10 cellular contexts compared by ENCODE assay signal in genomic region chr10:69383485-69384089, GRCh38. TPM values are rescaled to one million over a fixed set of nuclear protein-coding genes. Genes with fewer than 3 reads are reported as not detected.
DNase-seq lines count a peak whose midpoint lies in the region; ATAC-seq, FAIRE-seq and TF ChIP-seq lines count a peak whose summit lies in the region.
"Had no signal": no experiment of that assay in that cellular context is flagged by ENCODE, and none has a peak within 500 bp of the region (broad histone marks: within the 10 kb centered on the region; RNA-seq: fewer than 3 reads in every experiment).

No MANE protein-coding gene starts in this region.

- no peak overlapping the region for H3K9ac ChIP-seq in fibroblast of lung (ENCODE audit: insufficient read depth, low read length)

- TF ChIP-seq CTCF in AG10803 (conservative IDR thresholded peaks at IDR 0.05; ENCODE audit: low read length) = peak; percentile 44
- TF ChIP-seq CTCF in fibroblast of lung (conservative IDR thresholded peaks at IDR 0.05 in 1 of 2, IDR thresholded peaks at IDR 0.05 in 1 of 2; ENCODE audit: low read depth in 1 of 2, low read length in 2 of 2) = peak; percentile 2 to 33
- TF ChIP-seq CTCF in osteocyte (IDR thresholded peaks at IDR 0.05) = peak; percentile 6

- H3K9me3 ChIP-seq in fibroblast of lung (ENCODE audit: control insufficient read depth, insufficient read depth, low read depth, low read length) = no peaks in the 10 kb centered on the region

- no peak for ATAC-seq in GM18519 (IDR thresholded peaks at IDR 0.05; ENCODE audit: low FRiP score, unreplicated experiment)
- no peak for ATAC-seq in GM18505 (IDR thresholded peaks at IDR 0.05; ENCODE audit: unreplicated experiment)
- ATAC-seq: activated CD8-positive, alpha-beta T cell treated with anti-CD3 and anti-CD28 coated beads for 36 hours had no signal

- no peak for TF ChIP-seq POLR2A in GM18505 (IDR thresholded peaks at IDR 0.05; ENCODE audit: borderline replicate concordance, extremely low read depth, insufficient read depth, insufficient read length)

- DNase-seq in AG10803 (ENCODE audit: low read depth) (peak; percentile 74), RCC 7860 (ENCODE audit: low spot score) (peak; percentile 45), fibroblast of lung (ENCODE audit: low read depth in 2 of 2) (peak; percentile 52 to 73), osteocyte (ENCODE audit: extremely low spot score, unreplicated experiment) (no peak), T-helper 9 cell (no peak)
- DNase-seq in stimulated activated naive CD4-positive, alpha-beta T cell treated with Interleukin-2 at 50 U/mL for 16 hours (lab: John Stamatoyannopoulos, UW) = no peak
- DNase-seq: activated CD8-positive, alpha-beta T cell treated with anti-CD3 and anti-CD28 coated beads for 36 hours had no signal

- H3K4me1 Mint-ChIP-seq in osteocyte (ENCODE audit: unreplicated experiment) = peaks cover 8% of the 10 kb centered on the region
- H3K4me1 Mint-ChIP-seq: central memory CD8-positive, alpha-beta T cell had no signal

- H3K79me2 ChIP-seq in fibroblast of lung (ENCODE audit: control insufficient read depth, insufficient read depth, low read length) = no peaks in the 10 kb centered on the region

- no peaks in the 10 kb centered on the region for H3K27me3 ChIP-seq in fibroblast of lung (ENCODE audit: control insufficient read depth, insufficient read depth, low read length)

- peaks cover 20% of the 10 kb centered on the region for H3K36me3 ChIP-seq in fibroblast of lung (ENCODE audit: control insufficient read depth, insufficient read depth, low read length)

- peaks cover 20% of the 10 kb centered on the region for H3K4me1 ChIP-seq in fibroblast of lung (ENCODE audit: control insufficient read depth, extremely low read depth, insufficient read depth, low read length)

- no peak overlapping the region for H3K27ac Mint-ChIP-seq in osteocyte (ENCODE audit: unreplicated experiment)
- H3K27ac Mint-ChIP-seq: activated CD8-positive, alpha-beta T cell treated with anti-CD3 and anti-CD28 coated beads for 36 hours had no signal

- no peaks in the 10 kb centered on the region for H3K27me3 Mint-ChIP-seq in osteocyte (ENCODE audit: unreplicated experiment)
- H3K27me3 Mint-ChIP-seq: activated CD8-positive, alpha-beta T cell treated with anti-CD3 and anti-CD28 coated beads for 36 hours; central memory CD8-positive, alpha-beta T cell had no signal

- H4K20me1 ChIP-seq in fibroblast of lung (ENCODE audit: control insufficient read depth, extremely low read depth, insufficient read depth, low read length) = no peaks in the 10 kb centered on the region

- H3K4me2 ChIP-seq in fibroblast of lung (ENCODE audit: extremely low read depth, insufficient read depth, low read length) = peak overlapping the region; percentile 56

- no peak overlapping the region for H3K4me3 Mint-ChIP-seq in osteocyte (ENCODE audit: unreplicated experiment)
- H3K4me3 Mint-ChIP-seq: activated CD8-positive, alpha-beta T cell treated with anti-CD3 and anti-CD28 coated beads for 36 hours; central memory CD8-positive, alpha-beta T cell had no signal

- H3K27ac ChIP-seq in fibroblast of lung (ENCODE audit: insufficient read depth, low read length) = peak overlapping the region; percentile 63

- FAIRE-seq in RCC 7860 (lab: Jason Lieb, UNC) = no peak

- H3K9me3 Mint-ChIP-seq in osteocyte (ENCODE audit: unreplicated experiment) = no peaks in the 10 kb centered on the region
- H3K9me3 Mint-ChIP-seq: activated CD8-positive, alpha-beta T cell treated with anti-CD3 and anti-CD28 coated beads for 36 hours; central memory CD8-positive, alpha-beta T cell had no signal

- peaks cover 42% of the 10 kb centered on the region for H3K36me3 Mint-ChIP-seq in osteocyte (ENCODE audit: unreplicated experiment)

- H2AFZ ChIP-seq in fibroblast of lung (ENCODE audit: low read length) = no peak overlapping the region

- no peak overlapping the region for H3K4me3 ChIP-seq in AG10803 (ENCODE audit: low read length)
- no peak overlapping the region for H3K4me3 ChIP-seq in fibroblast of lung (replicated peaks in 1 of 4; ENCODE audit: control extremely low read depth in 1 of 4, insufficient read depth in 1 of 4, low read depth in 3 of 4, low read length in 4 of 4)

RNA-seq across cellular contexts. Expression of gene TACR2, which starts 33.1 kb away (rescaled TPM):
- 0.17 and 0.26 TPM in 2 replicates for total RNA-seq in fibroblast of lung
- 0.10 and 0.15 TPM in 2 replicates for polyA plus RNA-seq in fibroblast of lung
- polyA plus RNA-seq in fibroblast of lung (2012) = 0.20 and 0.26 TPM in 2 replicates
- not detected in 2 replicates for polyA minus RNA-seq in fibroblast of lung (ENCODE audit: low replicate concordance)
- not detected in 2 replicates for total RNA-seq in osteocyte
- total RNA-seq: activated CD8-positive, alpha-beta T cell treated with anti-CD3 and anti-CD28 coated beads for 36 hours had no signal

Comparison
In these comparisons a context has a peak if more than half of its experiments do, and no peak if none do; other contexts are left out.
1. DNase-seq: peak in AG10803 (single experiment), RCC 7860 (single experiment) and fibroblast of lung (2 of 2); none in osteocyte (single experiment), stimulated activated naive CD4-positive, alpha-beta T cell treated with Interleukin-2 at 50 U/mL for 16 hours (single experiment) and T-helper 9 cell (single experiment).
2. Peak in every context shown above with its lines, with median percentiles within 50 percentile points of each other: CTCF ChIP-seq.